32 cellular contexts compared by ENCODE assay signal in the genomic region with DNA sequence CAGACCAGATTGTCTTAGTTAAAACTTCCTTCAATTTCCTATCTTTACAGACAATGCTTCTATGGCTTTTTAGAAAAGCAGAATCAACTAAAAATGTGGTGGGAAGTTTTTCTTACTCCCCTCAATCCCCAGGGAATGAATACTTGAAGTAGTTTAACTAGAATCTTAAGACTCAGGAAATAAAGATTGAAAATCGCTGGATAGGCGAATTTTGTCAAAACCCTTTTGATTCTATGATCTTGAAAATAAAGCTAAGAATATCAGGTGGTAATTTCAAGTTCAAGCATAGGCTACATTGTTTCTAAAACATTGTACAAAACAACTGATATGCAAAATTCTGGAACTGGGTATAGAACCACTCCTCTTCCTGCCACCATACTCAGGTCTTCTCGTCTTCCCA.
"Had no signal": no experiment of that assay in that cellular context is flagged by ENCODE, and none has a peak within 500 bp of the region (broad histone marks: within the 10 kb centered on the region; RNA-seq: fewer than 3 reads in every experiment).

No MANE protein-coding gene starts in this region.

- H3K27me3 ChIP-seq: adrenal gland, breast epithelium, cardiac muscle cell, colonic mucosa, foreskin keratinocyte, gastroesophageal sphincter, heart right ventricle, hepatocyte had no signal

- H3K36me3 Mint-ChIP-seq: activated CD4-positive, alpha-beta memory T cell treated with anti-CD3 and anti-CD28 coated beads for 36 hours; activated CD8-positive, alpha-beta memory T cell treated with anti-CD3 and anti-CD28 coated beads, Interleukin-2, amount 10 ng/mL, durations not matched to agents 7 days and 5 days; activated naive CD4-positive, alpha-beta T cell treated with anti-CD3 and anti-CD28 coated beads, Interleukin-2, amount 50 U/mL, for 24 hours; activated naive CD8-positive, alpha-beta T cell treated with anti-CD3 and anti-CD28 coated beads for 36 hours; brain; WTC11 had no signal

- H3K4me1 ChIP-seq: adrenal gland, breast epithelium, colonic mucosa, foreskin keratinocyte, heart right ventricle had no signal

- H3K36me3 ChIP-seq: adrenal gland, breast epithelium, cardiac muscle cell, colonic mucosa, gastroesophageal sphincter, heart right ventricle had no signal

- H3K27me3 Mint-ChIP-seq: activated naive CD4-positive, alpha-beta T cell treated with anti-CD3 and anti-CD28 coated beads, Interleukin-2, amount 50 U/mL, for 24 hours; activated naive CD8-positive, alpha-beta T cell treated with anti-CD3 and anti-CD28 coated beads for 36 hours had no signal

- H3K4me3 Mint-ChIP-seq: activated CD4-positive, alpha-beta memory T cell treated with anti-CD3 and anti-CD28 coated beads for 36 hours; activated CD8-positive, alpha-beta memory T cell treated with anti-CD3 and anti-CD28 coated beads, Interleukin-2, amount 10 ng/mL, durations not matched to agents 7 days and 5 days; activated CD8-positive, alpha-beta T cell treated with anti-CD3 and anti-CD28 coated beads, Interleukin-2, amount 10 ng/mL, durations not matched to agents 7 days and 5 days; activated naive CD4-positive, alpha-beta T cell treated with anti-CD3 and anti-CD28 coated beads for 36 hours; activated naive CD4-positive, alpha-beta T cell treated with anti-CD3 and anti-CD28 coated beads, Interleukin-2, amount 50 U/mL, for 24 hours; activated naive CD8-positive, alpha-beta T cell treated with anti-CD3 and anti-CD28 coated beads for 36 hours; activated naive CD8-positive, alpha-beta T cell treated with anti-CD3 and anti-CD28 coated beads, Interleukin-2, amount 50 U/mL, for 24 hours; activated T-helper 1 cell treated with anti-CD3 and anti-CD28 coated beads, Interleukin-12 subunit alpha, Interleukin-12 subunit beta, Interleukin-2, Interleukin-4 antibody, amounts not matched to agents 30 ng/mL and 10 ng/mL and 1 ng/mL, durations not matched to agents 14 hours and 24 hours and 36 hours; brain; WTC11 had no signal

- H3K4me1 Mint-ChIP-seq: activated CD8-positive, alpha-beta memory T cell treated with anti-CD3 and anti-CD28 coated beads, Interleukin-2, amount 10 ng/mL, durations not matched to agents 7 days and 5 days; activated naive CD4-positive, alpha-beta T cell treated with anti-CD3 and anti-CD28 coated beads, Interleukin-2, amount 50 U/mL, for 24 hours; activated naive CD8-positive, alpha-beta T cell treated with anti-CD3 and anti-CD28 coated beads for 36 hours; activated naive CD8-positive, alpha-beta T cell treated with anti-CD3 and anti-CD28 coated beads, Interleukin-2, amount 50 U/mL, for 24 hours had no signal

- H3K27ac ChIP-seq: adrenal gland, breast epithelium, cardiac muscle cell, colonic mucosa, foreskin keratinocyte, gastroesophageal sphincter, heart right ventricle, hepatocyte, VCaP had no signal

- H3K9me3 Mint-ChIP-seq: activated CD4-positive, alpha-beta memory T cell treated with anti-CD3 and anti-CD28 coated beads for 36 hours; activated naive CD4-positive, alpha-beta T cell treated with anti-CD3 and anti-CD28 coated beads for 36 hours; activated naive CD4-positive, alpha-beta T cell treated with anti-CD3 and anti-CD28 coated beads, Interleukin-2, amount 50 U/mL, for 24 hours; activated naive CD8-positive, alpha-beta T cell treated with anti-CD3 and anti-CD28 coated beads for 36 hours; activated naive CD8-positive, alpha-beta T cell treated with anti-CD3 and anti-CD28 coated beads, Interleukin-2, amount 50 U/mL, for 24 hours; activated T-helper 1 cell treated with anti-CD3 and anti-CD28 coated beads, Interleukin-12 subunit alpha, Interleukin-12 subunit beta, Interleukin-2, Interleukin-4 antibody, amounts not matched to agents 30 ng/mL and 10 ng/mL and 1 ng/mL, durations not matched to agents 14 hours and 24 hours and 36 hours; activated T-helper 2 cell treated with anti-CD3 and anti-CD28 coated beads, Interferon-gamma antibody, Interleukin-2, Interleukin-4, amounts not matched to agents 10 μg/mL and 5 μg/mL and 100 μg/mL, durations not matched to agents 14 hours and 24 hours and 36 hours; brain; WTC11 had no signal

- DNase-seq: activated CD4-positive, alpha-beta memory T cell treated with anti-CD3 and anti-CD28 coated beads for 36 hours; activated CD4-positive, alpha-beta T cell treated with anti-CD3 and anti-CD28 coated beads for 1 hour; activated CD4-positive, alpha-beta T cell treated with anti-CD3 and anti-CD28 coated beads for 48 hours; activated CD8-positive, alpha-beta memory T cell treated with anti-CD3 and anti-CD28 coated beads, Interleukin-2, amount 10 ng/mL, durations not matched to agents 7 days and 5 days; activated CD8-positive, alpha-beta memory T cell treated with anti-CD3 and anti-CD28 coated beads, Interleukin-2, amount 50 U/mL, for 4 hours; activated CD8-positive, alpha-beta T cell treated with anti-CD3 and anti-CD28 coated beads, Interleukin-2, amount 10 ng/mL, durations not matched to agents 7 days and 5 days; activated effector memory CD4-positive, alpha-beta T cell treated with anti-CD3 and anti-CD28 coated beads, Interleukin-2, amount 50 U/mL, for 16 hours; activated naive CD4-positive, alpha-beta T cell treated with anti-CD3 and anti-CD28 coated beads for 36 hours; activated naive CD8-positive, alpha-beta T cell treated with anti-CD3 and anti-CD28 coated beads for 36 hours; activated naive CD8-positive, alpha-beta T cell treated with anti-CD3 and anti-CD28 coated beads, Interleukin-2, amount 50 U/mL, for 24 hours; activated T-cell treated with anti-CD3 and anti-CD28 coated beads, Interleukin-2, amount 50 U/mL, for 1 hour; activated T-cell treated with anti-CD3 and anti-CD28 coated beads, Interleukin-2, amount 50 U/mL, for 48 hours; adrenal gland; amygdala; aorta; central memory CD4-positive, alpha-beta T cell; cerebellar nuclear complex; colonic mucosa; effector CD8-positive, alpha-beta T cell; foreskin keratinocyte; heart right ventricle; T-helper 2 cell had no signal

- H3K27ac Mint-ChIP-seq: activated CD4-positive, alpha-beta memory T cell treated with anti-CD3 and anti-CD28 coated beads for 36 hours; activated CD8-positive, alpha-beta memory T cell treated with anti-CD3 and anti-CD28 coated beads, Interleukin-2, amount 10 ng/mL, durations not matched to agents 7 days and 5 days; activated CD8-positive, alpha-beta T cell treated with anti-CD3 and anti-CD28 coated beads, Interleukin-2, amount 10 ng/mL, durations not matched to agents 7 days and 5 days; activated naive CD4-positive, alpha-beta T cell treated with anti-CD3 and anti-CD28 coated beads for 36 hours; activated naive CD4-positive, alpha-beta T cell treated with anti-CD3 and anti-CD28 coated beads, Interleukin-2, amount 50 U/mL, for 24 hours; activated naive CD8-positive, alpha-beta T cell treated with anti-CD3 and anti-CD28 coated beads for 36 hours; activated naive CD8-positive, alpha-beta T cell treated with anti-CD3 and anti-CD28 coated beads, Interleukin-2, amount 50 U/mL, for 24 hours; activated T-helper 1 cell treated with anti-CD3 and anti-CD28 coated beads, Interleukin-12 subunit alpha, Interleukin-12 subunit beta, Interleukin-2, Interleukin-4 antibody, amounts not matched to agents 30 ng/mL and 10 ng/mL and 1 ng/mL, durations not matched to agents 14 hours and 24 hours and 36 hours; activated T-helper 2 cell treated with anti-CD3 and anti-CD28 coated beads, Interferon-gamma antibody, Interleukin-2, Interleukin-4, amounts not matched to agents 10 μg/mL and 5 μg/mL and 100 μg/mL, durations not matched to agents 14 hours and 24 hours and 36 hours; brain; WTC11 had no signal

- H3K9me3 ChIP-seq: adrenal gland, breast epithelium, colonic mucosa, gastroesophageal sphincter, heart right ventricle had no signal

- H3K4me3 ChIP-seq: adrenal gland, breast epithelium, cardiac muscle cell, colonic mucosa, gastroesophageal sphincter, heart right ventricle, hepatocyte had no signal
